1 cellular context compared by ENCODE assay signal in the genomic region with DNA sequence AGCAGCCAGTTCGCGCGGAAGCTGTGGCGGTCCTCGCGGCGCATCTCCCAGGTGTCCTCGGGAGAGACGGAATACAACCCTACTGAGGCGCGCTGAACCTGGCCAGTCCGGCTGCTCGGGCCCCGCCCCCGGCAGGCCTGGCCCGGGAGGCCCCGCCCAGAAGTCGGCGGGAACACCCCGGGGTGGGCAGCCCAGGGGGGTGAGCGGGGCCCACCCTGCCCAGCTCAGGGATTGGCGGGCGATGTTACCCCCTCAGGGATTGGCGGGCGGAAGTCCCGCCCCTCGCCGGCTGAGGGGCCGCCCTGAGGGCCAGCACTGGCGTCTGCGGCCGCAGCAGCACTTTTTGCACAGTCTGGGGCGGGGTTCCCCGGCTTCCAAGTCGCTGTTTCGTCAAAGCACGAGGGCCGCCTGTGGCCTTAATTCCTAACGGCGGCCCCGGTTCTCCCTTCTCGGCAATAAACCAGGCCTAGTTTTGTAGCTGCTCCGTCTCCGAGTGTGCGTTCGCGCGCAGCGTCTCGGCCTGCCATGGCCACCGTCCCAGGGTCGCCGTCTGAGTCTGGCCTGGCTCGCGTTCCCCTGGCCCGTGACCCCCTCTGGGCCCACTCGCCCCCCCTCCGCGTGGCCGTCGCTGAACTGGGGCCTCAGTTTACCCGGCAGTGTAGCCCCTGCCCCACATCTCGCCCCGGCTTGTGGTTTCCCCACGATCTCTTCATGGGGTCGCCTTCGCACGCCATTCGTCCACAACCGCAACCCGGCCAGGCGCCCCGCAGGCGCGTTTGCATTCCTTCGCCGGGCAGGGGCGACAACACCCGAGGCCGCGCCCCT.
A peak's percentile ranks its signal among the peaks of the same experiment; 100 is the strongest.
TF ChIP-seq lines count a peak whose summit lies in the region.

No MANE protein-coding gene starts in this region.

TF ChIP-seq in HEK293, 187 proteins besides CTCF, POLR2A, EP300 and RAD21 (continued from another document):
- no peak for TF ChIP-seq ZNF426 (tag by site-specific recombination; IDR thresholded peaks at IDR 0.05)
- TF ChIP-seq, protein P1, sequence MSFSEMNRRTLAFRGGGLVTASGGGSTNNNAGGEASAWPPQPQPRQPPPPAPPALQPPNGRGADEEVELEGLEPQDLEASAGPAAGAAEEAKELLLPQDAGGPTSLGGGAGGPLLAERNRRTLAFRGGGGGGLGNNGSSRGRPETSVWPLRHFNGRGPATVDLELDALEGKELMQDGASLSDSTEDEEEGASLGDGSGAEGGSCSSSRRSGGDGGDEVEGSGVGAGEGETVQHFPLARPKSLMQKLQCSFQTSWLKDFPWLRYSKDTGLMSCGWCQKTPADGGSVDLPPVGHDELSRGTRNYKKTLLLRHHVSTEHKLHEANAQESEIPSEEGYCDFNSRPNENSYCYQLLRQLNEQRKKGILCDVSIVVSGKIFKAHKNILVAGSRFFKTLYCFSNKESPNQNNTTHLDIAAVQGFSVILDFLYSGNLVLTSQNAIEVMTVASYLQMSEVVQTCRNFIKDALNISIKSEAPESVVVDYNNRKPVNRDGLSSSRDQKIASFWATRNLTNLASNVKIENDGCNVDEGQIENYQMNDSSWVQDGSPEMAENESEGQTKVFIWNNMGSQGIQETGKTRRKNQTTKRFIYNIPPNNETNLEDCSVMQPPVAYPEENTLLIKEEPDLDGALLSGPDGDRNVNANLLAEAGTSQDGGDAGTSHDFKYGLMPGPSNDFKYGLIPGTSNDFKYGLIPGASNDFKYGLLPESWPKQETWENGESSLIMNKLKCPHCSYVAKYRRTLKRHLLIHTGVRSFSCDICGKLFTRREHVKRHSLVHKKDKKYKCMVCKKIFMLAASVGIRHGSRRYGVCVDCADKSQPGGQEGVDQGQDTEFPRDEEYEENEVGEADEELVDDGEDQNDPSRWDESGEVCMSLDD (tag by site-specific recombination; IDR thresholded peaks at IDR 0.05): 0 out of 2 replicates have a peak, but pooled peaks have one; percentile 22
- TF ChIP-seq ZIC2 (tag by site-specific recombination; IDR thresholded peaks at IDR 0.05): peak; percentile 22; the same call in 1 of the 2 replicates
- TF ChIP-seq GLIS2 (tag by site-specific recombination; IDR thresholded peaks at IDR 0.05): peak; percentile 93
